Comparison of ENCODE assay signal across 11 cellular contexts in genomic region chr16:87953308-87954208, GRCh38. TPM values are rescaled to one million over a fixed set of nuclear protein-coding genes. Genes with fewer than 3 reads are reported as not detected.
DNase-seq lines count a peak whose midpoint lies in the region; ATAC-seq and TF ChIP-seq lines count a peak whose summit lies in the region.
"Had no signal": no experiment of that assay in that cellular context is flagged by ENCODE, and none has a peak within 500 bp of the region (broad histone marks: within the 10 kb centered on the region; RNA-seq: fewer than 3 reads in every experiment).

No MANE protein-coding gene starts in this region.

- H3K4me3 Mint-ChIP-seq in activated naive CD4-positive, alpha-beta T cell treated with anti-CD3 and anti-CD28 coated beads, Interleukin-2, amount 10 ng/mL, durations not matched to agents 7 days and 5 days = peak overlapping the region; percentile 45
- H3K4me3 Mint-ChIP-seq in activated naive CD8-positive, alpha-beta T cell treated with anti-CD3 and anti-CD28 coated beads for 36 hours = peak overlapping the region; percentile 44

- H3K27me3 ChIP-seq in right lobe of liver = no peaks in the 10 kb centered on the region
- H3K27me3 ChIP-seq in transverse colon = no peaks in the 10 kb centered on the region
- H3K27me3 ChIP-seq: SJSA1 had no signal

- WGBS in right lobe of liver (ENCODE audit: insufficient coverage, low coverage, low lambda C conversion rate, missing lambda C conversion rate) = 55% methylated on average over 15 of the region's 15 CpGs
- WGBS in transverse colon (ENCODE audit: low coverage in 1 of 2), 2 donors = 71 to 77% methylated on average over 11 to 15 of the region's 15 CpGs

- H3K27me3 Mint-ChIP-seq in activated naive CD4-positive, alpha-beta T cell treated with anti-CD3 and anti-CD28 coated beads, Interleukin-2, amount 10 ng/mL, durations not matched to agents 7 days and 5 days = no peaks in the 10 kb centered on the region
- H3K27me3 Mint-ChIP-seq in activated naive CD8-positive, alpha-beta T cell treated with anti-CD3 and anti-CD28 coated beads for 36 hours = no peaks in the 10 kb centered on the region

- TF ChIP-seq CTCF in right lobe of liver (IDR thresholded peaks at IDR 0.05) (no peak), transverse colon (IDR thresholded peaks at IDR 0.05) (no peak)

- no peak for TF ChIP-seq EP300 in transverse colon (IDR thresholded peaks at IDR 0.05; ENCODE audit: low read depth)

- ATAC-seq in right lobe of liver = no peak

- no peaks in the 10 kb centered on the region for H3K9me3 ChIP-seq in right lobe of liver
- H3K9me3 ChIP-seq in transverse colon = no peaks in the 10 kb centered on the region

- in situ Hi-C loops in transverse colon (cut with MboI; ENCODE audit: low pct_ligation_motif_present in 1 of 4, low pct_unique_long_range_greater_than_20kb in 1 of 4, low sequenced_read_pairs in 3 of 4) = no loop called here

- POLR2A ChIA-PET in HEK293T (lab: Yijun Ruan, JAX) = interaction anchor here (0.6 to 1.4 kb wide), 3 partner anchors 8 to 22 kb away, joined by 3 to 6 read pairs (median 3); no protein-coding TSS in a partner anchor

- peak overlapping the region; percentile 43 to 96 (median 73) for H3K27ac ChIP-seq in right lobe of liver
- H3K27ac ChIP-seq in transverse colon = peak overlapping the region; percentile 55 to 98 (median 93)
- H3K27ac ChIP-seq: SJSA1 had no signal

- CTCF ChIA-PET in activated naive CD4-positive, alpha-beta T cell treated with anti-CD3 and anti-CD28 coated beads, Interleukin-2, amount 10 ng/mL, durations not matched to agents 7 days and 5 days (lab: Charles Lee) = interaction anchor here (1.1 to 1.5 kb wide), 4 partner anchors 7 to 174 kb away, joined by 3 to 6 read pairs (median 4); no protein-coding TSS in a partner anchor
- CTCF ChIA-PET in HEK293T (lab: Yijun Ruan, JAX) = interaction anchor here (0.6 kb wide), 1 partner anchor 69 kb away, joined by 3 read pairs; no protein-coding TSS in a partner anchor

- peaks cover 83% of the 10 kb centered on the region for H3K4me1 Mint-ChIP-seq in activated naive CD4-positive, alpha-beta T cell treated with anti-CD3 and anti-CD28 coated beads, Interleukin-2, amount 10 ng/mL, durations not matched to agents 7 days and 5 days
- peaks cover 65% of the 10 kb centered on the region for H3K4me1 Mint-ChIP-seq in activated naive CD8-positive, alpha-beta T cell treated with anti-CD3 and anti-CD28 coated beads for 36 hours

- intact Hi-C loops in right lobe of liver (cut with DNase I) = no loop called here
- intact Hi-C loops in transverse colon (cut with DNase I; ENCODE audit: low total_unique reads) = no loop called here

- DNase-seq in activated naive CD4-positive, alpha-beta T cell treated with anti-CD3 and anti-CD28 coated beads, Interleukin-2, amount 10 ng/mL, durations not matched to agents 7 days and 5 days = no peak
- no peak for DNase-seq in activated naive CD4-positive, alpha-beta T cell treated with Interleukin-2 at 50 U/mL for 16 hours
- no peak for DNase-seq in activated naive CD8-positive, alpha-beta T cell treated with anti-CD3 and anti-CD28 coated beads for 36 hours
- DNase-seq in right lobe of liver (no peak), transverse colon (no peak), COR-L47 (lab: John Stamatoyannopoulos, UW) (no peak), DMS53 (lab: John Stamatoyannopoulos, UW) (no peak), HEK293T (ENCODE audit: extremely low spot score) (no peak)

- peaks cover 0 to 6% (median 0%) of the 10 kb centered on the region in 4 donors for H3K36me3 ChIP-seq in right lobe of liver
- no peaks in the 10 kb centered on the region for H3K36me3 ChIP-seq in transverse colon

- H3K4me3 ChIP-seq in right lobe of liver (no peak overlapping the region), transverse colon (no peak overlapping the region)

- H3K9me3 Mint-ChIP-seq in activated naive CD4-positive, alpha-beta T cell treated with anti-CD3 and anti-CD28 coated beads, Interleukin-2, amount 10 ng/mL, durations not matched to agents 7 days and 5 days = no peaks in the 10 kb centered on the region
- no peaks in the 10 kb centered on the region for H3K9me3 Mint-ChIP-seq in activated naive CD8-positive, alpha-beta T cell treated with anti-CD3 and anti-CD28 coated beads for 36 hours

- H3K27ac Mint-ChIP-seq in activated naive CD4-positive, alpha-beta T cell treated with anti-CD3 and anti-CD28 coated beads, Interleukin-2, amount 10 ng/mL, durations not matched to agents 7 days and 5 days = peak overlapping the region; percentile 68
- H3K27ac Mint-ChIP-seq in activated naive CD8-positive, alpha-beta T cell treated with anti-CD3 and anti-CD28 coated beads for 36 hours = peak overlapping the region; percentile 72

- peaks cover 0 to 32% (median 7%) of the 10 kb centered on the region in 4 donors for H3K4me1 ChIP-seq in right lobe of liver
- peaks cover 16 to 46% (median 40%) of the 10 kb centered on the region in 4 donors for H3K4me1 ChIP-seq in transverse colon

- TF ChIP-seq POLR2A in right lobe of liver (IDR thresholded peaks at IDR 0.05) (no peak), transverse colon (IDR thresholded peaks at IDR 0.05) (no peak)

- peaks cover 35% of the 10 kb centered on the region for H3K36me3 Mint-ChIP-seq in activated naive CD4-positive, alpha-beta T cell treated with anti-CD3 and anti-CD28 coated beads, Interleukin-2, amount 10 ng/mL, durations not matched to agents 7 days and 5 days
- peaks cover 22% of the 10 kb centered on the region for H3K36me3 Mint-ChIP-seq in activated naive CD8-positive, alpha-beta T cell treated with anti-CD3 and anti-CD28 coated beads for 36 hours

TF ChIP-seq in HEK293T, 16 proteins besides CTCF, POLR2A, EP300 and RAD21:
- TF ChIP-seq FOXM1 (IDR thresholded peaks at IDR 0.05; ENCODE audit: borderline replicate concordance) (no peak), LEF1 (IDR thresholded peaks at IDR 0.05; ENCODE audit: borderline replicate concordance) (no peak), HDGF (IDR thresholded peaks at IDR 0.05; ENCODE audit: borderline replicate concordance) (no peak), NFRKB (IDR thresholded peaks at IDR 0.05) (no peak), BHLHE40 (IDR thresholded peaks at IDR 0.05; ENCODE audit: borderline replicate concordance) (no peak), ELF4 (IDR thresholded peaks at IDR 0.05) (no peak), SP1 (IDR thresholded peaks at IDR 0.05) (no peak)

RNA-seq across cellular contexts. Expression of gene BANP, which starts 2.3 kb away (rescaled TPM):
- 10 to 100 TPM; 25.6 to 27.0 TPM for total RNA-seq in activated naive CD8-positive, alpha-beta T cell treated with anti-CD3 and anti-CD28 coated beads for 36 hours
- total RNA-seq in right lobe of liver (10 to 100 TPM; 11.2 to 20.7 (median 18.8) TPM), transverse colon (10 to 100 TPM; 15.3 to 25.1 (median 18.7) TPM)

RNA-seq across cellular contexts. Expression of gene CA5A, which starts 17.2 kb away (rescaled TPM):
- total RNA-seq in activated naive CD8-positive, alpha-beta T cell treated with anti-CD3 and anti-CD28 coated beads for 36 hours = not detected
- total RNA-seq in right lobe of liver = 10 to 100 TPM; 26.5 to 59.6 (median 30.2) TPM
- not detected for total RNA-seq in transverse colon
- total RNA-seq: LHCN-M2, lung microvascular endothelial cell, SJSA1 had no signal

Comparison
In these comparisons a context has a peak if more than half of its experiments do, and no peak if none do; other contexts are left out.
1. RNA of gene CA5A, which starts 17.2 kb away (total RNA-seq): 26.5 to 59.6 TPM in right lobe of liver; not detected in activated naive CD8-positive, alpha-beta T cell treated with anti-CD3 and anti-CD28 coated beads for 36 hours and not detected in transverse colon; every median in the first group is over 10 times any median in the second.